Comparison of ENCODE assay signal across 9 cellular contexts in the genomic region with DNA sequence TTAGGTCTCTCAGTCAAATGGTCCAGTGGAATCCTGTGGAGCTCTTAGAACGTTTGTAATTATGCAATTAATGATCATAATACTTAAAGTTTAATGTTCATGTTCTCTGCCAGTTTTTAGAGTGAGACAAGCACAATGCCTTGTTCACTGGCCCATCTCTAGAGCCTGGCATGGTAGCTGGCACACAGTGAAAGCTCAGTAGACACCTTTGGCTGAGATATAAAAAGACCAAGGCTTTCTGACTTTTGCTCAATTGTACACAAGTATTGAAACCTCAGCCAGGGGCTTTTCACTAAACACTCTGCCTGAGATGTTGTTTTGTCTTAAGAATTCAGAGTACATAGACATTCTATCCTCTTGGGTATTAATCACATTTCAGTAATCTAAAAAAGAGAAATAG.
A peak's percentile ranks its signal among the peaks of the same experiment; 100 is the strongest.
DNase-seq lines count a peak whose midpoint lies in the region; ATAC-seq and TF ChIP-seq lines count a peak whose summit lies in the region.
"Had no signal": no experiment of that assay in that cellular context is flagged by ENCODE, and none has a peak within 500 bp of the region (broad histone marks: within the 10 kb centered on the region; RNA-seq: fewer than 3 reads in every experiment).

No MANE protein-coding gene starts in this region.

- peaks cover 2% of the 10 kb centered on the region for H3K27me3 Mint-ChIP-seq in activated CD4-positive, alpha-beta T cell treated with anti-CD3 and anti-CD28 coated beads, Interleukin-2, amount 10 ng/mL, durations not matched to agents 24 days and 14 days
- no peaks in the 10 kb centered on the region for H3K27me3 Mint-ChIP-seq in stimulated activated naive B cell treated with anti-CD40 and anti-IgM and Interleukin-4, amounts not matched to agents 10 μg/mL and 1 μg/mL and 100 μg/mL, for 72 hours
- H3K27me3 Mint-ChIP-seq in WTC11 (ENCODE audit: low read depth): no peaks in the 10 kb centered on the region

- CTCF ChIA-PET in mammary epithelial cell (lab: Charles Lee; ENCODE audit: low non-redundant PET) (no interaction called here), WTC11 (lab: Charles Lee) (no interaction called here)

- no TSS peak for BruUV-seq in mammary epithelial cell (replicated peaks; lab: Mats Ljungman, UMichigan)

- H3K27ac ChIP-seq in mammary epithelial cell (ENCODE audit: insufficient read depth, low read depth, low read length) (peak overlapping the region; percentile 91), aorta (ENCODE audit: low read depth in 1 of 2, low read length in 2 of 2) (no peak overlapping the region)

- no peak overlapping the region for H2AFZ ChIP-seq in mammary epithelial cell (ENCODE audit: low read depth, low read length)

- no peaks in the 10 kb centered on the region for H3K27me3 ChIP-seq in mammary epithelial cell (ENCODE audit: insufficient read depth, low read length)
- no peaks in the 10 kb centered on the region for H3K27me3 ChIP-seq in aorta (ENCODE audit: control insufficient read depth in 1 of 2, insufficient read depth in 2 of 2, low read length in 1 of 2)

- H3K36me3 Mint-ChIP-seq in activated CD4-positive, alpha-beta T cell treated with anti-CD3 and anti-CD28 coated beads, Interleukin-2, amount 10 ng/mL, durations not matched to agents 24 days and 14 days (ENCODE audit: low read depth): no peaks in the 10 kb centered on the region
- peaks cover 4 to 18% of the 10 kb centered on the region in 2 donors for H3K36me3 Mint-ChIP-seq in stimulated activated naive B cell treated with anti-CD40 and anti-IgM and Interleukin-4, amounts not matched to agents 10 μg/mL and 1 μg/mL and 100 μg/mL, for 72 hours
- H3K36me3 Mint-ChIP-seq in WTC11: no peaks in the 10 kb centered on the region
- H3K36me3 Mint-ChIP-seq: activated naive CD4-positive, alpha-beta T cell treated with anti-CD3 and anti-CD28 coated beads, Interleukin-2, amount 50 U/mL, for 72 hours had no signal

- peak overlapping the region; percentile 37 for H3K4me2 ChIP-seq in mammary epithelial cell (ENCODE audit: insufficient read depth, low read depth, low read length)

- peaks cover 3% of the 10 kb centered on the region for H3K9me3 Mint-ChIP-seq in activated CD4-positive, alpha-beta T cell treated with anti-CD3 and anti-CD28 coated beads, Interleukin-2, amount 10 ng/mL, durations not matched to agents 24 days and 14 days
- H3K9me3 Mint-ChIP-seq in stimulated activated naive B cell treated with anti-CD40 and anti-IgM and Interleukin-4, amounts not matched to agents 10 μg/mL and 1 μg/mL and 100 μg/mL, for 72 hours: peaks cover 1 to 3% of the 10 kb centered on the region in 2 donors
- no peaks in the 10 kb centered on the region for H3K9me3 Mint-ChIP-seq in WTC11

- TF ChIP-seq CTCF in mammary epithelial cell (conservative IDR thresholded peaks at IDR 0.05 in 1 of 2, IDR thresholded peaks at IDR 0.05 in 1 of 2; ENCODE audit: extremely low read depth in 1 of 2, insufficient read depth in 1 of 2, low read depth in 1 of 2, low read length in 2 of 2): no peak
- no peak for TF ChIP-seq CTCF in WTC11 (IDR thresholded peaks at IDR 0.05)

- H3K36me3 ChIP-seq in mammary epithelial cell (ENCODE audit: insufficient read depth, low read length) (no peaks in the 10 kb centered on the region), aorta (ENCODE audit: control insufficient read depth in 1 of 2, insufficient read depth in 2 of 2, low read length in 1 of 2) (no peaks in the 10 kb centered on the region)

- POLR2A ChIA-PET in WTC11 (lab: Charles Lee): no interaction called here

- H3K27ac Mint-ChIP-seq in activated CD4-positive, alpha-beta T cell treated with anti-CD3 and anti-CD28 coated beads, Interleukin-2, amount 10 ng/mL, durations not matched to agents 24 days and 14 days: no peak overlapping the region
- peak overlapping the region; percentile 77 for H3K27ac Mint-ChIP-seq in stimulated activated naive B cell treated with anti-CD40 and anti-IgM and Interleukin-4, amounts not matched to agents 10 μg/mL and 1 μg/mL and 100 μg/mL, for 72 hours
- no peak overlapping the region for H3K27ac Mint-ChIP-seq in WTC11

- dilution Hi-C loops in mammary epithelial cell (cut with HindIII; ENCODE audit: low sequenced_read_pairs): no loop called here

- in situ Hi-C loops in mammary epithelial cell (cut with MboI; ENCODE audit: low sequenced_read_pairs in 2 of 2): loop anchor here in 1 of 2 donors (25.0 kb wide), 1 partner anchor 188 kb away; no protein-coding TSS in a partner anchor

- peak; percentile 56 for DNase-seq in activated CD4-positive, alpha-beta T cell treated with anti-CD3 and anti-CD28 coated beads, Interleukin-2, amount 10 ng/mL, durations not matched to agents 24 days and 14 days
- DNase-seq in activated CD4-positive, alpha-beta T cell treated with anti-CD3 and anti-CD28 coated beads, Interleukin-2, amount 50 U/mL, for 48 hours: no peak
- no peak for DNase-seq in mammary epithelial cell
- no peak for DNase-seq in stimulated activated naive B cell treated with anti-CD40 and anti-IgM and Interleukin-4, amounts not matched to agents 10 μg/mL and 1 μg/mL and 100 μg/mL, for 72 hours
- no peak for DNase-seq in NCI-H1930 (lab: John Stamatoyannopoulos, UW)
- no peak for DNase-seq in WTC11 (ENCODE audit: low spot score)
- no peak for DNase-seq in aorta

- no peak overlapping the region for H3K4me3 Mint-ChIP-seq in activated CD4-positive, alpha-beta T cell treated with anti-CD3 and anti-CD28 coated beads, Interleukin-2, amount 10 ng/mL, durations not matched to agents 24 days and 14 days
- peak overlapping the region; percentile 51 to 55 for H3K4me3 Mint-ChIP-seq in stimulated activated naive B cell treated with anti-CD40 and anti-IgM and Interleukin-4, amounts not matched to agents 10 μg/mL and 1 μg/mL and 100 μg/mL, for 72 hours
- H3K4me3 Mint-ChIP-seq in WTC11: no peak overlapping the region

- intact Hi-C loops in activated CD4-positive, alpha-beta T cell treated with anti-CD3 and anti-CD28 coated beads, Interleukin-2, amount 10 ng/mL, durations not matched to agents 24 days and 14 days (cut with micrococcal nuclease): loop anchor here (1.0 kb wide), 3 partner anchors 10 to 194 kb away; no protein-coding TSS in a partner anchor
- intact Hi-C loops in mammary epithelial cell (cut with micrococcal nuclease): loop anchor here (2.0 kb wide), 1 partner anchor 302 kb away; no protein-coding TSS in a partner anchor
- intact Hi-C loops in aorta (cut with DNase I): loop anchor here in 1 of 2 donors (5.0 kb wide), 1 partner anchor 238 kb away; no protein-coding TSS in a partner anchor

- H3K9me3 ChIP-seq in mammary epithelial cell (replicated peaks; ENCODE audit: insufficient read depth, low read length) (no peaks in the 10 kb centered on the region), aorta (ENCODE audit: control insufficient read depth, low read length) (no peaks in the 10 kb centered on the region)

- peaks cover 19% of the 10 kb centered on the region for H3K4me1 Mint-ChIP-seq in activated CD4-positive, alpha-beta T cell treated with anti-CD3 and anti-CD28 coated beads, Interleukin-2, amount 10 ng/mL, durations not matched to agents 24 days and 14 days
- H3K4me1 Mint-ChIP-seq in stimulated activated naive B cell treated with anti-CD40 and anti-IgM and Interleukin-4, amounts not matched to agents 10 μg/mL and 1 μg/mL and 100 μg/mL, for 72 hours: peaks cover 33 to 63% of the 10 kb centered on the region in 2 donors
- H3K4me1 Mint-ChIP-seq in WTC11: peaks cover 30% of the 10 kb centered on the region

- peak overlapping the region; percentile 71 for H3K9ac ChIP-seq in mammary epithelial cell (ENCODE audit: insufficient read depth, low read length)

- H3K4me3 ChIP-seq in mammary epithelial cell (replicated peaks in 1 of 3; ENCODE audit: insufficient read depth in 1 of 3, low read depth in 2 of 3, low read length in 3 of 3) (no peak overlapping the region), aorta (ENCODE audit: low read length in 2 of 2) (no peak overlapping the region)

- H3K79me2 ChIP-seq in mammary epithelial cell (ENCODE audit: insufficient read depth, low read length): no peaks in the 10 kb centered on the region

- ATAC-seq in HG03045 (IDR thresholded peaks at IDR 0.05; ENCODE audit: unreplicated experiment): peak; percentile 36
- peak; percentile 74 to 83 for ATAC-seq in stimulated activated naive B cell treated with anti-CD40 and anti-IgM and Interleukin-4, amounts not matched to agents 10 μg/mL and 1 μg/mL and 100 μg/mL, for 72 hours (replicated peaks)
- no peak for ATAC-seq in WTC11
- ATAC-seq in aorta (ENCODE audit: low FRiP score): no peak

- WGBS in mammary epithelial cell (ENCODE audit: low coverage, missing lambda C conversion rate): 0% methylated on average over 1 of the region's 1 CpG
- 68 to 78% methylated on average over 1 of the region's 1 CpG for WGBS in aorta, 2 donors

- H3K4me1 ChIP-seq in mammary epithelial cell (ENCODE audit: insufficient read depth, low read length) (peaks cover 46% of the 10 kb centered on the region), aorta (ENCODE audit: control insufficient read depth in 1 of 2, insufficient read depth in 2 of 2, low read length in 2 of 2) (peaks cover 1 to 5% of the 10 kb centered on the region in 2 donors)

- no peaks in the 10 kb centered on the region for H4K20me1 ChIP-seq in mammary epithelial cell (ENCODE audit: insufficient read depth, low read length)

TF ChIP-seq in WTC11, 78 proteins besides CTCF, POLR2A, EP300 and RAD21:
- no peak for TF ChIP-seq SMAD3 (CRISPR knock-in tag; IDR thresholded peaks at IDR 0.05; ENCODE audit: borderline replicate concordance)
- TF ChIP-seq, protein P1, sequence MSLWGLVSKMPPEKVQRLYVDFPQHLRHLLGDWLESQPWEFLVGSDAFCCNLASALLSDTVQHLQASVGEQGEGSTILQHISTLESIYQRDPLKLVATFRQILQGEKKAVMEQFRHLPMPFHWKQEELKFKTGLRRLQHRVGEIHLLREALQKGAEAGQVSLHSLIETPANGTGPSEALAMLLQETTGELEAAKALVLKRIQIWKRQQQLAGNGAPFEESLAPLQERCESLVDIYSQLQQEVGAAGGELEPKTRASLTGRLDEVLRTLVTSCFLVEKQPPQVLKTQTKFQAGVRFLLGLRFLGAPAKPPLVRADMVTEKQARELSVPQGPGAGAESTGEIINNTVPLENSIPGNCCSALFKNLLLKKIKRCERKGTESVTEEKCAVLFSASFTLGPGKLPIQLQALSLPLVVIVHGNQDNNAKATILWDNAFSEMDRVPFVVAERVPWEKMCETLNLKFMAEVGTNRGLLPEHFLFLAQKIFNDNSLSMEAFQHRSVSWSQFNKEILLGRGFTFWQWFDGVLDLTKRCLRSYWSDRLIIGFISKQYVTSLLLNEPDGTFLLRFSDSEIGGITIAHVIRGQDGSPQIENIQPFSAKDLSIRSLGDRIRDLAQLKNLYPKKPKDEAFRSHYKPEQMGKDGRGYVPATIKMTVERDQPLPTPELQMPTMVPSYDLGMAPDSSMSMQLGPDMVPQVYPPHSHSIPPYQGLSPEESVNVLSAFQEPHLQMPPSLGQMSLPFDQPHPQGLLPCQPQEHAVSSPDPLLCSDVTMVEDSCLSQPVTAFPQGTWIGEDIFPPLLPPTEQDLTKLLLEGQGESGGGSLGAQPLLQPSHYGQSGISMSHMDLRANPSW (CRISPR knock-in tag; conservative IDR thresholded peaks at IDR 0.05; ENCODE audit: low read depth): no peak
- TF ChIP-seq KAT7 (CRISPR knock-in tag; IDR thresholded peaks at IDR 0.05; ENCODE audit: borderline replicate concordance): no peak
- TF ChIP-seq ZNF416 (CRISPR knock-in tag; IDR thresholded peaks at IDR 0.05): no peak
- TF ChIP-seq ESRRA (CRISPR knock-in tag; IDR thresholded peaks at IDR 0.05; ENCODE audit: borderline replicate concordance): no peak

Comparison
In these comparisons a context has a peak if more than half of its experiments do, and no peak if none do; other contexts are left out.
1. H3K4me3 Mint-ChIP-seq: peak in stimulated activated naive B cell treated with anti-CD40 and anti-IgM and Interleukin-4, amounts not matched to agents 10 μg/mL and 1 μg/mL and 100 μg/mL, for 72 hours (2 of 2); none in activated CD4-positive, alpha-beta T cell treated with anti-CD3 and anti-CD28 coated beads, Interleukin-2, amount 10 ng/mL, durations not matched to agents 24 days and 14 days (single experiment) and WTC11 (single experiment).
2. ATAC-seq: peak in HG03045 (single experiment) and stimulated activated naive B cell treated with anti-CD40 and anti-IgM and Interleukin-4, amounts not matched to agents 10 μg/mL and 1 μg/mL and 100 μg/mL, for 72 hours (2 of 2); none in WTC11 (single experiment) and aorta (single experiment).